ENCODE assay signal across 25 cellular contexts in genomic region chrX:1629244-1629643, GRCh38. TPM values are rescaled to one million over a fixed set of nuclear protein-coding genes. Genes with fewer than 3 reads are reported as not detected.
"Had no signal": no experiment of that assay in that cellular context is flagged by ENCODE, and none has a peak within 500 bp of the region (broad histone marks: within the 10 kb centered on the region; RNA-seq: fewer than 3 reads in every experiment).

No MANE protein-coding gene starts in this region.

- H3K9me3 Mint-ChIP-seq: natural killer cell had no signal

- H3K36me3 Mint-ChIP-seq: natural killer cell had no signal

- H3K4me1 Mint-ChIP-seq: natural killer cell had no signal

- H3K4me3 Mint-ChIP-seq: memory B cell, natural killer cell had no signal

- DNase-seq: effector CD4-positive, alpha-beta T cell; foreskin keratinocyte; heart left ventricle; kidney; natural killer cell; occipital lobe; ovary; psoas muscle; right cardiac atrium; spleen; stimulated activated naive CD8-positive, alpha-beta T cell treated with anti-CD3 and anti-CD28 coated beads, Interleukin-15, Interleukin-2, amounts not matched to agents 100 U/mL and 50 U/mL, for 24 hours; upper lobe of left lung had no signal

- H3K27ac Mint-ChIP-seq: memory B cell, natural killer cell had no signal

- ATAC-seq: foreskin keratinocyte; gastroesophageal sphincter; left lobe of liver; natural killer cell; psoas muscle; right cardiac atrium; stimulated activated naive CD8-positive, alpha-beta T cell treated with anti-CD3 and anti-CD28 coated beads, Interleukin-15, Interleukin-2, amounts not matched to agents 100 U/mL and 50 U/mL, for 24 hours had no signal

- H3K9me3 ChIP-seq: esophagus muscularis mucosa, gastroesophageal sphincter, heart left ventricle, ovary, psoas muscle, spleen, thoracic aorta, tibial nerve, upper lobe of left lung had no signal

RNA-seq across cellular contexts. Expression of gene ASMT, which starts 14.4 kb away (rescaled TPM):
- total RNA-seq: dermis microvascular lymphatic vessel endothelial cell, endothelial cell of umbilical vein, epithelial cell of proximal tubule, fibroblast of lung, foreskin keratinocyte, heart left ventricle, hepatocyte, left lobe of liver, liver, renal cortical epithelial cell, right cardiac atrium, thoracic aorta had no signal
